Comparison of ENCODE assay signal across 26 cellular contexts in genomic region chr12:68474467-68475204, GRCh38.
"Had no signal": no experiment of that assay in that cellular context is flagged by ENCODE, and none has a peak within 500 bp of the region (broad histone marks: within the 10 kb centered on the region; RNA-seq: fewer than 3 reads in every experiment).

No MANE protein-coding gene starts in this region.

- H3K4me3 Mint-ChIP-seq: activated CD4-positive, alpha-beta T cell treated with anti-CD3 and anti-CD28 coated beads, Interleukin-2, amount 10 ng/mL, durations not matched to agents 24 days and 14 days; activated CD8-positive, alpha-beta T cell treated with anti-CD3 and anti-CD28 coated beads for 36 hours; activated naive CD4-positive, alpha-beta T cell treated with anti-CD3 and anti-CD28 coated beads for 36 hours; activated T-cell treated with anti-CD3 and anti-CD28 coated beads, Interleukin-2, amount 50 U/mL, for 24 hours; brain had no signal

- FAIRE-seq: bronchial epithelial cell, RCC 7860 had no signal

- H3K27ac Mint-ChIP-seq: activated CD4-positive, alpha-beta T cell treated with anti-CD3 and anti-CD28 coated beads, Interleukin-2, amount 10 ng/mL, durations not matched to agents 24 days and 14 days; activated CD8-positive, alpha-beta T cell treated with anti-CD3 and anti-CD28 coated beads for 36 hours; activated naive CD4-positive, alpha-beta T cell treated with anti-CD3 and anti-CD28 coated beads for 36 hours; activated naive CD4-positive, alpha-beta T cell treated with anti-CD3 and anti-CD28 coated beads, Interleukin-2, amount 50 U/mL, for 72 hours; activated T-cell treated with anti-CD3 and anti-CD28 coated beads, Interleukin-2, amount 50 U/mL, for 24 hours; activated T-helper 2 cell treated with anti-CD3 and anti-CD28 coated beads, Interferon-gamma antibody, Interleukin-2, Interleukin-4, amounts not matched to agents 10 μg/mL and 5 μg/mL and 100 μg/mL, durations not matched to agents 14 hours and 24 hours and 36 hours had no signal

- H2AFZ ChIP-seq: PC-9 had no signal

- H3K4me1 ChIP-seq: adrenal gland had no signal

- H3K27me3 ChIP-seq: adrenal gland had no signal

- H3K4me3 ChIP-seq: adrenal gland, PC-9 had no signal

- H3K9me3 Mint-ChIP-seq: activated CD8-positive, alpha-beta T cell treated with anti-CD3 and anti-CD28 coated beads for 36 hours; activated naive CD4-positive, alpha-beta T cell treated with anti-CD3 and anti-CD28 coated beads for 36 hours; activated T-cell treated with anti-CD3 and anti-CD28 coated beads, Interleukin-2, amount 50 U/mL, for 24 hours; brain had no signal

- ATAC-seq: activated CD8-positive, alpha-beta T cell treated with anti-CD3 and anti-CD28 coated beads for 36 hours; activated naive CD4-positive, alpha-beta T cell treated with anti-CD3 and anti-CD28 coated beads, Interleukin-2, amount 50 U/mL, for 72 hours; Right ventricle myocardium inferior had no signal

- DNase-seq: activated CD4-positive, alpha-beta T cell treated with anti-CD3 and anti-CD28 coated beads, Interleukin-2, amount 10 ng/mL, durations not matched to agents 24 days and 14 days; activated CD4-positive, alpha-beta T cell treated with anti-CD3 and anti-CD28 coated beads, Interleukin-2, amount 50 U/mL, for 4 hours; activated CD8-positive, alpha-beta T cell treated with anti-CD3 and anti-CD28 coated beads for 36 hours; activated gamma-delta T cell treated with Interleukin-2 at 50 U/mL for 16 hours; activated naive CD4-positive, alpha-beta T cell treated with anti-CD3 and anti-CD28 coated beads for 36 hours; activated T-cell treated with anti-CD3 and anti-CD28 coated beads, Interleukin-2, amount 50 U/mL, for 24 hours; adrenal gland; caudate nucleus; cerebellar nuclear complex; NCI-H1105; NCI-H1417 treated with DMSO at 0.1 percent for 48 hours; NCI-H187 treated with DMSO at 0.1 percent for 48 hours; NCI-H2081; NCI-H2171 treated with DMSO at 0.1 percent for 48 hours; NCI-H2227 treated with DMSO at 0.1 percent for 48 hours; NCI-H446 treated with DMSO at 0.1 percent for 48 hours; NCI-H524 treated with DMSO at 0.1 percent for 48 hours; PC-9; SIG-M5 had no signal

- H3K9me3 ChIP-seq: adrenal gland had no signal

- H3K27ac ChIP-seq: adrenal gland, PC-9, RWPE1 had no signal

- H3K36me3 Mint-ChIP-seq: brain had no signal

- H3K36me3 ChIP-seq: adrenal gland had no signal

- H3K4me2 ChIP-seq: PC-9 had no signal

- H3K27me3 Mint-ChIP-seq: activated CD4-positive, alpha-beta T cell treated with anti-CD3 and anti-CD28 coated beads, Interleukin-2, amount 10 ng/mL, durations not matched to agents 24 days and 14 days; activated CD8-positive, alpha-beta T cell treated with anti-CD3 and anti-CD28 coated beads for 36 hours; activated T-cell treated with anti-CD3 and anti-CD28 coated beads, Interleukin-2, amount 50 U/mL, for 24 hours; brain had no signal
